9 cellular contexts compared by ENCODE assay signal in genomic region chr10:73871915-73872710, GRCh38. TPM values are rescaled to one million over a fixed set of nuclear protein-coding genes. Genes with fewer than 3 reads are reported as not detected.
A peak's percentile ranks its signal among the peaks of the same experiment; 100 is the strongest.
DNase-seq lines count a peak whose midpoint lies in the region; ATAC-seq and TF ChIP-seq lines count a peak whose summit lies in the region.
"Had no signal": no experiment of that assay in that cellular context is flagged by ENCODE, and none has a peak within 500 bp of the region (broad histone marks: within the 10 kb centered on the region; RNA-seq: fewer than 3 reads in every experiment).

No MANE protein-coding gene starts in this region.

- intact Hi-C loops in IMR-90 (cut with micrococcal nuclease) = no loop called here

- H2BK120ac ChIP-seq in IMR-90 (ENCODE audit: low read depth, low read length) = no peak overlapping the region

- no peak for TF ChIP-seq POLR2A in IMR-90 (IDR thresholded peaks at IDR 0.05; ENCODE audit: low read depth, low read length)

- peaks cover 29 to 54% of the 10 kb centered on the region in 2 experiments for H3K79me1 ChIP-seq in IMR-90 (ENCODE audit: low read depth in 1 of 2, low read length in 2 of 2)

- in situ Hi-C loops in IMR-90 (cut with MboI; ENCODE audit: low sequenced_read_pairs) = no loop called here

- H2BK5ac ChIP-seq in IMR-90 (ENCODE audit: low read depth, low read length, poor library complexity, severe bottlenecking) = no peak overlapping the region

- CTCF ChIA-PET in IMR-90 (lab: Yijun Ruan, JAX) = interaction anchor here (0.6 kb wide), 1 partner anchor 10 kb away, joined by 4 read pairs; no protein-coding TSS in a partner anchor

- H3K14ac ChIP-seq in IMR-90 (replicated peaks; ENCODE audit: low read depth, low read length) = no peak overlapping the region

- H2BK20ac ChIP-seq in IMR-90 (ENCODE audit: low read depth, low read length) = no peak overlapping the region

- H4K20me1 ChIP-seq in IMR-90 (ENCODE audit: insufficient read depth, low read length) = peaks cover 29% of the 10 kb centered on the region

- no peak overlapping the region for H3K4ac ChIP-seq in IMR-90 (ENCODE audit: low read depth, low read length)

- TF ChIP-seq CTCF in IMR-90 (conservative IDR thresholded peaks at IDR 0.05; ENCODE audit: low read depth, low read length) = peak; percentile 35

- H4K8ac ChIP-seq in IMR-90 (ENCODE audit: low read depth in 2 of 2, low read length in 2 of 2) = no peak overlapping the region

- H3K27ac ChIP-seq in IMR-90 (ENCODE audit: insufficient read depth, low read length) (no peak overlapping the region), muscle layer of colon (ENCODE audit: low read depth, low read length) (peak overlapping the region; percentile 79)

- peaks cover 10% of the 10 kb centered on the region for H3K9me1 ChIP-seq in IMR-90 (ENCODE audit: insufficient read depth, low read length)

- no peak overlapping the region for H2BK15ac ChIP-seq in IMR-90 (ENCODE audit: low read depth, low read length)

- dilution Hi-C loops in IMR-90 (cut with HindIII; ENCODE audit: low sequenced_read_pairs, unreplicated experiment) = no loop called here

- DNase-seq in AG20443 (ENCODE audit: low spot score) (peak; percentile 43), IMR-90 (peak; percentile 36), cerebellar cortex (ENCODE audit: low spot score) (peak; percentile 18), T1000 (lab: John Stamatoyannopoulos, UW) (no peak)
- DNase-seq: left ventricle myocardium superior had no signal

- H3K23ac ChIP-seq in IMR-90 (ENCODE audit: low read depth, low read length) = no peak overlapping the region

- no TSS peak for BruUV-seq in IMR-90 (replicated peaks; lab: Mats Ljungman, UMichigan)

- no peak overlapping the region for H3K4me3 ChIP-seq in IMR-90 (ENCODE audit: insufficient read depth, low read depth, low read length)
- peak overlapping the region; percentile 76 to 77 for H3K4me3 ChIP-seq in muscle layer of colon (ENCODE audit: low read depth in 1 of 2, low read length in 2 of 2)

- POLR2A ChIA-PET in IMR-90 (lab: Charles Lee; ENCODE audit: unreplicated experiment) = no interaction called here

- ATAC-seq in IMR-90 (ENCODE audit: low read depth) (no peak), GM18909 (IDR thresholded peaks at IDR 0.05; ENCODE audit: poor library complexity, unreplicated experiment) (no peak), GM18517 (IDR thresholded peaks at IDR 0.05; ENCODE audit: unreplicated experiment) (no peak), HG02642 (IDR thresholded peaks at IDR 0.05; ENCODE audit: poor library complexity, unreplicated experiment) (no peak)
- ATAC-seq: left ventricle myocardium superior had no signal

- no peaks in the 10 kb centered on the region for H3K27me3 ChIP-seq in IMR-90 (ENCODE audit: control insufficient read depth, insufficient read depth, low read length)
- H3K27me3 ChIP-seq in muscle layer of colon (ENCODE audit: control insufficient read depth in 1 of 2, insufficient read depth in 2 of 2, low read length in 2 of 2) = no peaks in the 10 kb centered on the region

- 85% methylated on average over 2 of the region's 7 CpGs; no CpG with 5 or more reads in 1 of the 2 experiments for WGBS in IMR-90 (ENCODE audit: extremely low coverage in 2 of 2, insufficient read length in 1 of 2), 2 experiments

- no peak overlapping the region for H2AK9ac ChIP-seq in IMR-90 (replicated peaks; ENCODE audit: low read depth, low read length, poor library complexity)

- no peak overlapping the region; the same call in 1 of the 2 replicates for H3K4me2 ChIP-seq in IMR-90 (ENCODE audit: low read depth, low read length)

- H3K9me3 ChIP-seq in IMR-90 (ENCODE audit: control insufficient read depth, insufficient read depth, low read length) = no peaks in the 10 kb centered on the region
- no peaks in the 10 kb centered on the region for H3K9me3 ChIP-seq in muscle layer of colon (ENCODE audit: low read length)

- H3K18ac ChIP-seq in IMR-90 (ENCODE audit: low read depth, low read length) = no peak overlapping the region

- H4K91ac ChIP-seq in IMR-90 (ENCODE audit: insufficient read depth, low read depth, low read length) = no peak overlapping the region

- H2AFZ ChIP-seq in IMR-90 (replicated peaks; ENCODE audit: low read length, poor library complexity) = no peak overlapping the region

- no peak overlapping the region for H3K56ac ChIP-seq in IMR-90 (ENCODE audit: extremely low read depth, insufficient read depth, low read length)

- H3K9ac ChIP-seq in IMR-90 (ENCODE audit: low read depth, low read length) (no peak overlapping the region), muscle layer of colon (ENCODE audit: low read length) (peak overlapping the region; percentile 31)

- H3K4me1 ChIP-seq in IMR-90 (ENCODE audit: control insufficient read depth, insufficient read depth, low read length) = peaks cover 14% of the 10 kb centered on the region
- peaks cover 60% of the 10 kb centered on the region for H3K4me1 ChIP-seq in muscle layer of colon (ENCODE audit: insufficient read depth, low read length)

- H3K36me3 ChIP-seq in IMR-90 (ENCODE audit: control insufficient read depth, insufficient read depth, low read length) = peaks cover 26% of the 10 kb centered on the region
- H3K36me3 ChIP-seq in muscle layer of colon (ENCODE audit: insufficient read depth, low read length) = peaks cover 33% of the 10 kb centered on the region

- no peak overlapping the region for H4K5ac ChIP-seq in IMR-90 (ENCODE audit: low read depth, low read length)

- no peak overlapping the region for H2AK5ac ChIP-seq in IMR-90 (ENCODE audit: low read depth, low read length)

- TF ChIP-seq RAD21 in IMR-90 (IDR thresholded peaks at IDR 0.05; ENCODE audit: low read length) = peak; percentile 28; the same call in 1 of the 2 replicates

TF ChIP-seq in IMR-90, 13 proteins besides CTCF, POLR2A, EP300 and RAD21:
- TF ChIP-seq RCOR1 (IDR thresholded peaks at IDR 0.05; ENCODE audit: insufficient replicate concordance, low read length) = no peak
- no peak for TF ChIP-seq ELK1 (IDR thresholded peaks at IDR 0.05; ENCODE audit: borderline replicate concordance, low read depth, low read length)
- TF ChIP-seq MAZ (IDR thresholded peaks at IDR 0.05; ENCODE audit: borderline replicate concordance, low read depth, low read length) = no peak
- no peak for TF ChIP-seq MAFK (IDR thresholded peaks at IDR 0.05; ENCODE audit: low read depth, low read length)
- TF ChIP-seq MXI1 (IDR thresholded peaks at IDR 0.05; ENCODE audit: borderline replicate concordance, low read depth, low read length) = no peak
- peak; percentile 37; the same call in 1 of the 2 replicates for TF ChIP-seq SMC3 (IDR thresholded peaks at IDR 0.05; ENCODE audit: low read depth, low read length)

RNA-seq across cellular contexts. Expression of gene CAMK2G, which starts 2.2 kb away (rescaled TPM):
- total RNA-seq in IMR-90 (2012; rRNA removed) = 18.9 and 20.4 TPM in 2 replicates
- 24.0 and 25.4 TPM in 2 replicates for polyA plus RNA-seq in IMR-90 (2012; rRNA removed)
- polyA plus RNA-seq in IMR-90 (2012; cell fraction: cytosol; rRNA removed) = 19.3 and 21.1 TPM in 2 replicates
- polyA plus RNA-seq in IMR-90 (2012; cell fraction: nucleus; rRNA removed; ENCODE audit: low replicate concordance) = 51.4 and 75.4 TPM in 2 replicates

RNA-seq across cellular contexts. Expression of gene PLAU, which starts 38.8 kb away (rescaled TPM):
- total RNA-seq in IMR-90 (2012; rRNA removed) = 115 and 123 TPM in 2 replicates
- polyA plus RNA-seq in IMR-90 (2012; rRNA removed) = 230 and 283 TPM in 2 replicates
- 215 and 255 TPM in 2 replicates for polyA plus RNA-seq in IMR-90 (2012; cell fraction: cytosol; rRNA removed)
- 331 and 562 TPM in 2 replicates for polyA plus RNA-seq in IMR-90 (2012; cell fraction: nucleus; rRNA removed; ENCODE audit: low replicate concordance)
